Comparison of ENCODE assay signal across 8 cellular contexts in genomic region chr5:80959768-80960442, GRCh38. TPM values are rescaled to one million over a fixed set of nuclear protein-coding genes. Genes with fewer than 3 reads are reported as not detected.
DNase-seq lines count a peak whose midpoint lies in the region; ATAC-seq and TF ChIP-seq lines count a peak whose summit lies in the region.

Gene RASGRF2, plus strand, starts transcription at chr5:80960363. Its CDS starts 376 bp downstream, at chr5:80960739.

- no peak within 1 kb of the TSS for H2AFZ ChIP-seq in GM23338

- H3K4me1 ChIP-seq in GM23338 (ENCODE audit: insufficient read depth) = peaks cover 66% of the 10 kb centered on the region
- H3K4me1 ChIP-seq in breast epithelium = no peaks in the 10 kb centered on the region
- H3K4me1 ChIP-seq in spleen = peaks cover 0 to 56% (median 17%) of the 10 kb centered on the region in 6 donors

- WGBS in spleen, 5 donors = 13 to 45% (median 17%) methylated on average over 18 to 66 of the region's 66 CpGs

- H3K9me2 ChIP-seq in GM23338 (ENCODE audit: insufficient read depth) = peaks cover 8% of the 10 kb centered on the region; the same call in 1 of the 2 replicates

- H3K27ac ChIP-seq in GM23338 (ENCODE audit: low read depth) (peak within 1 kb of the TSS; percentile 60), WERI-Rb-1 (peak within 1 kb of the TSS; percentile 79), breast epithelium (peak within 1 kb of the TSS; percentile 57 to 72), spleen (peak within 1 kb of the TSS; percentile 2 to 82 (median 78))

- H3K9me3 ChIP-seq in WERI-Rb-1 (ENCODE audit: severe bottlenecking) (peaks cover 2% of the 10 kb centered on the region), breast epithelium (no peaks in the 10 kb centered on the region), spleen (no peaks in the 10 kb centered on the region)

- peak within 1 kb of the TSS; percentile 83 for H3K4me2 ChIP-seq in GM23338

- peak within 1 kb of the TSS; percentile 77 for H3K4me3 Mint-ChIP-seq in GM23338

- H3K36me3 ChIP-seq in GM23338 (ENCODE audit: insufficient read depth) (no peaks in the 10 kb centered on the region), WERI-Rb-1 (no peaks in the 10 kb centered on the region), breast epithelium (no peaks in the 10 kb centered on the region), spleen (no peaks in the 10 kb centered on the region)

- H3K27me3 Mint-ChIP-seq in GM23338 (ENCODE audit: insufficient read depth, low read depth, poor library complexity) = peaks cover 21% of the 10 kb centered on the region

- H3K79me2 ChIP-seq in GM23338 (replicated peaks; ENCODE audit: insufficient read depth) = peaks cover 28% of the 10 kb centered on the region

- H3K4me1 Mint-ChIP-seq in GM23338 = peaks cover 72% of the 10 kb centered on the region

- H3F3A ChIP-seq in GM23338 (replicated peaks; ENCODE audit: low read depth) = peaks cover 7% of the 10 kb centered on the region; the same call in 1 of the 2 replicates

- in situ Hi-C loops in ACHN (cut with HindIII; ENCODE audit: low pct_ligation_motif_present, low pct_unique_long_range_greater_than_20kb, low sequenced_read_pairs) = no loop called here

- intact Hi-C loops in breast epithelium (cut with DNase I; ENCODE audit: low total_unique reads) = no loop called here
- intact Hi-C loops in spleen (cut with DNase I; ENCODE audit: low total_unique reads) = no loop called here

- H3K27me3 ChIP-seq in GM23338 (ENCODE audit: insufficient read depth) (peaks cover 30% of the 10 kb centered on the region), WERI-Rb-1 (ENCODE audit: insufficient read depth, low read depth, severe bottlenecking) (no peaks in the 10 kb centered on the region), breast epithelium (peaks cover 0 to 16% of the 10 kb centered on the region in 2 donors), spleen (replicated peaks in 1 of 7) (peaks cover 0 to 91% (median 20%) of the 10 kb centered on the region in 7 donors)

- H3K9me3 Mint-ChIP-seq in GM23338 = peaks cover 5% of the 10 kb centered on the region; the same call in 1 of the 3 replicates

- H4K20me1 ChIP-seq in GM23338 (replicated peaks; ENCODE audit: insufficient read depth) = no peaks in the 10 kb centered on the region

- TF ChIP-seq CTCF in GM23338 (conservative IDR thresholded peaks at IDR 0.05; ENCODE audit: low read depth in 2 of 2) = no peak
- TF ChIP-seq CTCF in WERI-Rb-1 (IDR thresholded peaks at IDR 0.05; ENCODE audit: low read depth, low read length) = no peak
- TF ChIP-seq CTCF in breast epithelium (IDR thresholded peaks at IDR 0.05) = no peak
- TF ChIP-seq CTCF in spleen (IDR thresholded peaks at IDR 0.05 in 8 of 11, conservative IDR thresholded peaks at IDR 0.05 in 3 of 11) = peak in 1 of 11 experiments; percentile 6

- H3K36me3 Mint-ChIP-seq in GM23338 (ENCODE audit: low read depth) = peaks cover 5% of the 10 kb centered on the region; the same call in 1 of the 3 replicates

- no peak within 1 kb of the TSS for H3K27ac Mint-ChIP-seq in GM23338

- DNase-seq in GM23338 (ENCODE audit: low spot score) (peak; percentile 89), WERI-Rb-1 (peak; percentile 92), breast epithelium (ENCODE audit: low spot score in 2 of 2) (no peak), iris pigment epithelial cell (ENCODE audit: low read depth) (peak; percentile 50), spleen (peak; percentile 76), DMS153 (lab: John Stamatoyannopoulos, UW) (no peak), ACHN (no peak)

- TF ChIP-seq POLR2A in breast epithelium (IDR thresholded peaks at IDR 0.05) (no peak), spleen (IDR thresholded peaks at IDR 0.05) (no peak)

- H3K4me3 ChIP-seq in GM23338 (peak within 1 kb of the TSS; percentile 69), WERI-Rb-1 (ENCODE audit: low read depth, low read length) (peak within 1 kb of the TSS; percentile 45), breast epithelium (peak within 1 kb of the TSS; percentile 35 to 73 (median 60)), spleen (peak within 1 kb of the TSS; percentile 32 to 73 (median 55))

- peak; percentile 56 for ATAC-seq in GM23338
- no peak for ATAC-seq in HG03565 (IDR thresholded peaks at IDR 0.05; ENCODE audit: unreplicated experiment)

TF ChIP-seq in GM23338, 12 proteins besides CTCF, POLR2A, EP300 and RAD21 (continues in another document):
- no peak for TF ChIP-seq ZNF462 (CRISPR knock-in tag; IDR thresholded peaks at IDR 0.05)
- TF ChIP-seq POLR2AphosphoS5 (IDR thresholded peaks at IDR 0.05; ENCODE audit: low read depth) = no peak
- no peak for TF ChIP-seq STAT1 (IDR thresholded peaks at IDR 0.05; ENCODE audit: unreplicated experiment)
- TF ChIP-seq NANOG (IDR thresholded peaks at IDR 0.05; ENCODE audit: borderline replicate concordance) = no peak
- no peak for TF ChIP-seq ZNF331 (CRISPR knock-in tag; IDR thresholded peaks at IDR 0.05; ENCODE audit: low read depth)
- TF ChIP-seq EZH2phosphoT487 (IDR thresholded peaks at IDR 0.05; ENCODE audit: unreplicated experiment) = no peak
- TF ChIP-seq ZNF114 (CRISPR knock-in tag; IDR thresholded peaks at IDR 0.05) = no peak
- TF ChIP-seq ETS1 (IDR thresholded peaks at IDR 0.05) = no peak; the same call in 1 of the 2 replicates
- no peak for TF ChIP-seq JUNB (IDR thresholded peaks at IDR 0.05; ENCODE audit: unreplicated experiment)

RNA-seq across cellular contexts. Expression of gene RASGRF2, which starts in this region (rescaled TPM):
- 15.0 and 19.2 TPM in 2 replicates for total RNA-seq in GM23338 (2014; rRNA removed; shearing (Covaris generic))
- polyA plus RNA-seq in GM23338 (2016; fragmentation: Nextera tagmentation; extraction: Ambion mirVana) (4.3 and 5.0 TPM in 2 replicates), spleen (1 to 10 TPM in 2 of 3 donors, under 1 TPM in 1; 0.74 to 1.6 (median 1.1) TPM)
- total RNA-seq in breast epithelium (10 to 100 TPM in 2 of 3 donors, 1 to 10 TPM in 1; 6.1 to 15.7 (median 11.1) TPM), spleen (10 to 100 TPM in 3 of 7 donors, 1 to 10 TPM in 4; 7.2 to 13.9 (median 9.2) TPM)

Comparison
In these comparisons a context has a peak if more than half of its experiments do, and no peak if none do; other contexts are left out.
1. DNase-seq: peak in GM23338 (single experiment), WERI-Rb-1 (single experiment), iris pigment epithelial cell (single experiment) and spleen (single experiment); none in breast epithelium (0 of 2), DMS153 (single experiment) and ACHN (single experiment).
2. Peak in every context shown above with its lines, with median percentiles within 50 percentile points of each other: H3K27ac ChIP-seq and H3K4me3 ChIP-seq.